ENCODE assay signal across 1 cellular context in the genomic region with DNA sequence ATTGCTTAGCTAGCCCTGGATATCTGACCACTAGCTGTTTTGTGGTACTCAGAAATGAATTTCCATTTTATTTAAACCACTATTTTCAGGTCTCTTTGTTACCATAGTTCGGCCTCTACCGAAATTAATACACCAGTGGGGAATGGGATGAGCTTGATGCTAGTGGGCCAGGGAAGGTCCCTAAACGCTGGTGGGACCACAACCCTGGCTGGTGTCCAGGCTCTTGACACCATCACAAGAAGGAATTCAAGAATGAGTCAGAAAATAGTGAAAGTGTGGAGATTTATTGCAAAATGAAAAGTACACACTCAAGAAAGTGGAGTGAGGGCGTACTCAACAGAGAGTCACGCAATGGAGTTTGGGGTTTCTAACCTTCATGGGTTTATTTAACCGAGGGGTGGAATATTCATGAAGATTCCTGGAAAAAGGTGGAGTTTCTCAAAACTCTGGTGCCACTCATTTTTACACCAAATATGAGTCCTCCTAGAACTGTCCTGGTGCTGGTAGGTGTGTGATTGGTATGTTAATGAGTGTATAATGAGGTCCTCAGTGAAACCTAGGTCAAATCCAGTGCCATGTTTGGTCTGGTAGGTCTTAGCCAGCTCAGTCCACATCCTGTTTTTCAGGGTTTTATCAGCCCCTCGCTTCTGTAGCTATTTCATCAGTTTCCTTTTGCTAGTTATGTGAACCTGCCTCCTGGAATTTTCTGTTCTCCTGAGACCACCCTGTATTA.
TF ChIP-seq lines count a peak whose summit lies in the region.

No MANE protein-coding gene starts in this region.

TF ChIP-seq in GM23338, 12 proteins besides CTCF, POLR2A, EP300 and RAD21 (continued from another document):
- TF ChIP-seq, protein P1, sequence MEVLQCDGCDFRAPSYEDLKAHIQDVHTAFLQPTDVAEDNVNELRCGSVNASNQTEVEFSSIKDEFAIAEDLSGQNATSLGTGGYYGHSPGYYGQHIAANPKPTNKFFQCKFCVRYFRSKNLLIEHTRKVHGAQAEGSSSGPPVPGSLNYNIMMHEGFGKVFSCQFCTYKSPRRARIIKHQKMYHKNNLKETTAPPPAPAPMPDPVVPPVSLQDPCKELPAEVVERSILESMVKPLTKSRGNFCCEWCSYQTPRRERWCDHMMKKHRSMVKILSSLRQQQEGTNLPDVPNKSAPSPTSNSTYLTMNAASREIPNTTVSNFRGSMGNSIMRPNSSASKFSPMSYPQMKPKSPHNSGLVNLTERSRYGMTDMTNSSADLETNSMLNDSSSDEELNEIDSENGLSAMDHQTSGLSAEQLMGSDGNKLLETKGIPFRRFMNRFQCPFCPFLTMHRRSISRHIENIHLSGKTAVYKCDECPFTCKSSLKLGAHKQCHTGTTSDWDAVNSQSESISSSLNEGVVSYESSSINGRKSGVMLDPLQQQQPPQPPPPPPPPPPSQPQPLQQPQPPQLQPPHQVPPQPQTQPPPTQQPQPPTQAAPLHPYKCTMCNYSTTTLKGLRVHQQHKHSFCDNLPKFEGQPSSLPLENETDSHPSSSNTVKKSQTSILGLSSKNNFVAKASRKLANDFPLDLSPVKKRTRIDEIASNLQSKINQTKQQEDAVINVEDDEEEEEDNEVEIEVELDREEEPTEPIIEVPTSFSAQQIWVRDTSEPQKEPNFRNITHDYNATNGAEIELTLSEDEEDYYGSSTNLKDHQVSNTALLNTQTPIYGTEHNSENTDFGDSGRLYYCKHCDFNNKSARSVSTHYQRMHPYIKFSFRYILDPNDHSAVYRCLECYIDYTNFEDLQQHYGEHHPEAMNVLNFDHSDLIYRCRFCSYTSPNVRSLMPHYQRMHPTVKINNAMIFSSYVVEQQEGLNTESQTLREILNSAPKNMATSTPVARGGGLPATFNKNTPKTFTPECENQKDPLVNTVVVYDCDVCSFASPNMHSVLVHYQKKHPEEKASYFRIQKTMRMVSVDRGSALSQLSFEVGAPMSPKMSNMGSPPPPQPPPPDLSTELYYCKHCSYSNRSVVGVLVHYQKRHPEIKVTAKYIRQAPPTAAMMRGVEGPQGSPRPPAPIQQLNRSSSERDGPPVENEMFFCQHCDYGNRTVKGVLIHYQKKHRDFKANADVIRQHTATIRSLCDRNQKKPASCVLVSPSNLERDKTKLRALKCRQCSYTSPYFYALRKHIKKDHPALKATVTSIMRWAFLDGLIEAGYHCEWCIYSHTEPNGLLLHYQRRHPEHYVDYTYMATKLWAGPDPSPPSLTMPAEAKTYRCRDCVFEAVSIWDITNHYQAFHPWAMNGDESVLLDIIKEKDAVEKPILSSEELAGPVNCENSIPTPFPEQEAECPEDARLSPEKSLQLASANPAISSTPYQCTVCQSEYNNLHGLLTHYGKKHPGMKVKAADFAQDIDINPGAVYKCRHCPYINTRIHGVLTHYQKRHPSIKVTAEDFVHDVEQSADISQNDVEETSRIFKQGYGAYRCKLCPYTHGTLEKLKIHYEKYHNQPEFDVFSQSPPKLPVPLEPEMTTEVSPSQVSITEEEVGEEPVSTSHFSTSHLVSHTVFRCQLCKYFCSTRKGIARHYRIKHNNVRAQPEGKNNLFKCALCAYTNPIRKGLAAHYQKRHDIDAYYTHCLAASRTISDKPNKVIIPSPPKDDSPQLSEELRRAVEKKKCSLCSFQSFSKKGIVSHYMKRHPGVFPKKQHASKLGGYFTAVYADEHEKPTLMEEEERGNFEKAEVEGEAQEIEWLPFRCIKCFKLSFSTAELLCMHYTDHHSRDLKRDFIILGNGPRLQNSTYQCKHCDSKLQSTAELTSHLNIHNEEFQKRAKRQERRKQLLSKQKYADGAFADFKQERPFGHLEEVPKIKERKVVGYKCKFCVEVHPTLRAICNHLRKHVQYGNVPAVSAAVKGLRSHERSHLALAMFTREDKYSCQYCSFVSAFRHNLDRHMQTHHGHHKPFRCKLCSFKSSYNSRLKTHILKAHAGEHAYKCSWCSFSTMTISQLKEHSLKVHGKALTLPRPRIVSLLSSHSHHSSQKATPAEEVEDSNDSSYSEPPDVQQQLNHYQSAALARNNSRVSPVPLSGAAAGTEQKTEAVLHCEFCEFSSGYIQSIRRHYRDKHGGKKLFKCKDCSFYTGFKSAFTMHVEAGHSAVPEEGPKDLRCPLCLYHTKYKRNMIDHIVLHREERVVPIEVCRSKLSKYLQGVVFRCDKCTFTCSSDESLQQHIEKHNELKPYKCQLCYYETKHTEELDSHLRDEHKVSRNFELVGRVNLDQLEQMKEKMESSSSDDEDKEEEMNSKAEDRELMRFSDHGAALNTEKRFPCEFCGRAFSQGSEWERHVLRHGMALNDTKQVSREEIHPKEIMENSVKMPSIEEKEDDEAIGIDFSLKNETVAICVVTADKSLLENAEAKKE (CRISPR knock-in tag; IDR thresholded peaks at IDR 0.05), result no peak
